ENCODE assay signal across 1 cellular context in genomic region chr16:68781784-68782183, GRCh38.
TF ChIP-seq lines count a peak whose summit lies in the region.

No MANE protein-coding gene starts in this region.

TF ChIP-seq in HepG2, 621 proteins besides CTCF, POLR2A, EP300 and RAD21 (continued from another document):
- no peak for TF ChIP-seq ZNF513 (CRISPR knock-in tag; conservative IDR thresholded peaks at IDR 0.05)
- no peak for TF ChIP-seq TRIM22 (IDR thresholded peaks at IDR 0.05)
- TF ChIP-seq ISL2 (CRISPR knock-in tag; IDR thresholded peaks at IDR 0.05), result no peak
- TF ChIP-seq E2F5 (CRISPR knock-in tag; conservative IDR thresholded peaks at IDR 0.05), result no peak
- TF ChIP-seq CAMTA2 (CRISPR knock-in tag; IDR thresholded peaks at IDR 0.05; ENCODE audit: borderline replicate concordance), result no peak
- TF ChIP-seq E2F2 (CRISPR knock-in tag; IDR thresholded peaks at IDR 0.05; ENCODE audit: borderline replicate concordance), result no peak
- no peak for TF ChIP-seq SP1 (IDR thresholded peaks at IDR 0.05)
- TF ChIP-seq SP1 (CRISPR knock-in tag; IDR thresholded peaks at IDR 0.05), result no peak
- TF ChIP-seq ZNF577 (CRISPR knock-in tag; IDR thresholded peaks at IDR 0.05; ENCODE audit: borderline replicate concordance, low read depth), result no peak
